26 cellular contexts compared by ENCODE assay signal in the genomic region with DNA sequence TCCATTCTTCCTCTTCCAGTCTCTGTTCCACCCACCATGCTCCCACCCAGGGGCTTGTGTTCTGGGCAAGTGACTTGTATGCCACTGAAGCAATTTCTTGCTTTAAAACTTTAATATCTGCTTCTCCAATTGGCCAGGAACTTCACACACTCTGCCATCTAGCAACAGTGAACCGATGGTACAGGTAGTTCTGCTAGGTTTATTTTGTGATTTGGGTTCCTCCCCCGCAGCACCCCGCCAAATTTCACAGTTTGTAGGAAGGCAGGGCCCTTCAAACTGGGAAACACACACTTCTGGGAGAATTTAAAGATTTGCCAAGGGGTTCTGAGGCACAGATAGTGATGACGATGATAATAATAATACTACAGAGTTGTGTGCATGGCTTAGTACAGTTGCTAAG. TPM values are rescaled to one million over a fixed set of nuclear protein-coding genes. Genes with fewer than 3 reads are reported as not detected.
DNase-seq lines count a peak whose midpoint lies in the region; ATAC-seq lines count a peak whose summit lies in the region.
"Had no signal": no experiment of that assay in that cellular context is flagged by ENCODE, and none has a peak within 500 bp of the region (broad histone marks: within the 10 kb centered on the region; RNA-seq: fewer than 3 reads in every experiment).

No MANE protein-coding gene starts in this region.

- peaks cover 3% of the 10 kb centered on the region for H3K27me3 Mint-ChIP-seq in T-helper 2 cell treated with Interferon-gamma antibody and Interleukin-4, amounts not matched to agents 5 μg/mL and 100 μg/mL, for 36 hours (ENCODE audit: low read depth)
- no peaks in the 10 kb centered on the region for H3K27me3 Mint-ChIP-seq in CD8-positive, alpha-beta memory T cell
- H3K27me3 Mint-ChIP-seq in T-helper 17 cell: no peaks in the 10 kb centered on the region
- H3K27me3 Mint-ChIP-seq in naive thymus-derived CD8-positive, alpha-beta T cell: no peaks in the 10 kb centered on the region
- H3K27me3 Mint-ChIP-seq: activated CD4-positive, alpha-beta T cell treated with anti-CD3 and anti-CD28 coated beads for 36 hours; memory B cell had no signal

- H3K9me3 ChIP-seq in CD8-positive, alpha-beta memory T cell (ENCODE audit: low read length): no peaks in the 10 kb centered on the region
- H3K9me3 ChIP-seq in T-helper 17 cell (ENCODE audit: control insufficient read depth, low read length, poor library complexity, severe bottlenecking): no peaks in the 10 kb centered on the region
- H3K9me3 ChIP-seq: esophagus muscularis mucosa, thoracic aorta had no signal

- H3K9me3 Mint-ChIP-seq in T-helper 2 cell treated with Interferon-gamma antibody and Interleukin-4, amounts not matched to agents 5 μg/mL and 100 μg/mL, for 36 hours: no peaks in the 10 kb centered on the region
- H3K9me3 Mint-ChIP-seq in CD8-positive, alpha-beta memory T cell: no peaks in the 10 kb centered on the region
- H3K9me3 Mint-ChIP-seq in naive thymus-derived CD8-positive, alpha-beta T cell: no peaks in the 10 kb centered on the region
- H3K9me3 Mint-ChIP-seq: activated naive CD4-positive, alpha-beta T cell treated with anti-CD3 and anti-CD28 coated beads for 36 hours; memory B cell had no signal

- peaks cover 64% of the 10 kb centered on the region for H3K4me1 Mint-ChIP-seq in T-helper 2 cell treated with Interferon-gamma antibody and Interleukin-4, amounts not matched to agents 5 μg/mL and 100 μg/mL, for 36 hours (ENCODE audit: low read depth)
- H3K4me1 Mint-ChIP-seq in CD8-positive, alpha-beta memory T cell: peaks cover 51 to 85% (median 65%) of the 10 kb centered on the region in 3 donors
- H3K4me1 Mint-ChIP-seq in T-helper 17 cell: peaks cover 47% of the 10 kb centered on the region
- H3K4me1 Mint-ChIP-seq in naive thymus-derived CD8-positive, alpha-beta T cell: peaks cover 30 to 73% (median 65%) of the 10 kb centered on the region in 4 donors

- POLR2A ChIA-PET in CD8-positive, alpha-beta memory T cell (lab: Charles Lee): no interaction called here
- POLR2A ChIA-PET in naive thymus-derived CD8-positive, alpha-beta T cell (lab: Charles Lee): no interaction called here

- no peak overlapping the region for H3K4me3 ChIP-seq in CD8-positive, alpha-beta memory T cell (ENCODE audit: low read length)
- H3K4me3 ChIP-seq: esophagus muscularis mucosa, thoracic aorta had no signal

- no peak for DNase-seq in T-helper 2 cell treated with Interferon-gamma antibody and Interleukin-4, amounts not matched to agents 5 μg/mL and 100 μg/mL, for 36 hours (ENCODE audit: low spot score)
- DNase-seq in T-helper 2 cell (no peak), T-helper 17 cell (no peak), COLO668 (lab: John Stamatoyannopoulos, UW; ENCODE audit: unreplicated experiment) (no peak), SHP77 (lab: John Stamatoyannopoulos, UW) (no peak)
- DNase-seq in CD8-positive, alpha-beta memory T cell: no peak
- DNase-seq in naive thymus-derived CD8-positive, alpha-beta T cell: no peak
- DNase-seq: aorta, cortex of kidney, DMS153, foreskin keratinocyte, H7, KBM-7, MM.1S, NCI-H2081, NCI-H345, NCI-H774, RPMI8226 had no signal

- peaks cover 64% of the 10 kb centered on the region for H3K4me1 ChIP-seq in CD8-positive, alpha-beta memory T cell (ENCODE audit: insufficient read depth, low read length)
- H3K4me1 ChIP-seq: foreskin keratinocyte had no signal

- H3K36me3 ChIP-seq in CD8-positive, alpha-beta memory T cell (ENCODE audit: insufficient read depth, low read length): no peaks in the 10 kb centered on the region
- H3K36me3 ChIP-seq: esophagus muscularis mucosa, thoracic aorta had no signal

- H3K36me3 Mint-ChIP-seq in T-helper 2 cell treated with Interferon-gamma antibody and Interleukin-4, amounts not matched to agents 5 μg/mL and 100 μg/mL, for 36 hours (ENCODE audit: low read depth): peaks cover 8% of the 10 kb centered on the region
- peaks cover 0 to 6% (median 3%) of the 10 kb centered on the region in 3 donors for H3K36me3 Mint-ChIP-seq in CD8-positive, alpha-beta memory T cell
- peaks cover 2% of the 10 kb centered on the region for H3K36me3 Mint-ChIP-seq in T-helper 17 cell (ENCODE audit: low read depth)
- H3K36me3 Mint-ChIP-seq in naive thymus-derived CD8-positive, alpha-beta T cell: no peaks in the 10 kb centered on the region

- no peaks in the 10 kb centered on the region for H3K27me3 ChIP-seq in CD8-positive, alpha-beta memory T cell (ENCODE audit: insufficient read depth, low read length, poor library complexity, severe bottlenecking)

- no peak overlapping the region for H3K27ac ChIP-seq in CD8-positive, alpha-beta memory T cell (ENCODE audit: low read depth, low read length)
- H3K27ac ChIP-seq: 22Rv1, esophagus muscularis mucosa, foreskin keratinocyte, thoracic aorta had no signal

- CTCF ChIA-PET in CD8-positive, alpha-beta memory T cell (lab: Charles Lee): no interaction called here

- H3K27ac Mint-ChIP-seq in T-helper 2 cell treated with Interferon-gamma antibody and Interleukin-4, amounts not matched to agents 5 μg/mL and 100 μg/mL, for 36 hours: peak overlapping the region; percentile 72
- H3K27ac Mint-ChIP-seq in CD8-positive, alpha-beta memory T cell: peak overlapping the region in 6 of 8 donors; percentile 17 to 96 (median 72)
- peak overlapping the region; percentile 63 for H3K27ac Mint-ChIP-seq in T-helper 17 cell
- H3K27ac Mint-ChIP-seq in naive thymus-derived CD8-positive, alpha-beta T cell: peak overlapping the region in 7 of 10 donors; percentile 6 to 87 (median 70)
- H3K27ac Mint-ChIP-seq: activated naive CD4-positive, alpha-beta T cell treated with anti-CD3 and anti-CD28 coated beads for 36 hours; memory B cell had no signal

- peak overlapping the region; percentile 32 for H3K4me3 Mint-ChIP-seq in T-helper 2 cell treated with Interferon-gamma antibody and Interleukin-4, amounts not matched to agents 5 μg/mL and 100 μg/mL, for 36 hours
- peak overlapping the region in 3 of 7 donors; percentile 51 to 90 (median 59) for H3K4me3 Mint-ChIP-seq in CD8-positive, alpha-beta memory T cell
- peak overlapping the region; percentile 47 for H3K4me3 Mint-ChIP-seq in T-helper 17 cell
- H3K4me3 Mint-ChIP-seq in naive thymus-derived CD8-positive, alpha-beta T cell: peak overlapping the region in 6 of 10 donors; percentile 6 to 76 (median 54)
- H3K4me3 Mint-ChIP-seq: activated CD4-positive, alpha-beta T cell treated with anti-CD3 and anti-CD28 coated beads for 36 hours; activated naive CD4-positive, alpha-beta T cell treated with anti-CD3 and anti-CD28 coated beads for 36 hours; memory B cell had no signal

- no peak for ATAC-seq in T-helper 17 cell
- no peak for ATAC-seq in naive thymus-derived CD8-positive, alpha-beta T cell
- ATAC-seq in activated CD4-positive, CD25-positive, alpha-beta regulatory T cell treated with anti-CD3 and anti-CD28 coated beads, Interleukin-2, amount 50 U/mL, for 24 hours: no peak
- ATAC-seq: activated CD4-positive, alpha-beta T cell treated with anti-CD3 and anti-CD28 coated beads for 36 hours; foreskin keratinocyte had no signal

RNA-seq across cellular contexts. Expression of gene ARSG, which starts 3.3 kb away (rescaled TPM):
- total RNA-seq in CD8-positive, alpha-beta memory T cell: 1 to 10 TPM; 7.0 to 7.7 TPM
- polyA plus RNA-seq in CD8-positive, alpha-beta memory T cell: 9.5 TPM
- 10 to 100 TPM; 17.2 to 22.4 TPM for total RNA-seq in T-helper 17 cell
- total RNA-seq in naive thymus-derived CD8-positive, alpha-beta T cell: 10 to 100 TPM; 12.1 to 15.1 TPM
- 10 to 100 TPM; 10.4 to 13.7 (median 12.9) TPM for polyA plus RNA-seq in naive thymus-derived CD8-positive, alpha-beta T cell

RNA-seq across cellular contexts. Expression of gene SLC16A6, which starts 3.7 kb away (rescaled TPM):
- total RNA-seq in CD8-positive, alpha-beta memory T cell: 1 to 10 TPM; 8.4 to 9.4 TPM
- polyA plus RNA-seq in CD8-positive, alpha-beta memory T cell: 1.3 TPM
- total RNA-seq in T-helper 17 cell: 1 to 10 TPM; 6.4 to 9.8 TPM
- 1 to 10 TPM; 6.4 to 6.9 TPM for total RNA-seq in naive thymus-derived CD8-positive, alpha-beta T cell
- polyA plus RNA-seq in naive thymus-derived CD8-positive, alpha-beta T cell: 1 to 10 TPM in 2 of 3 donors, under 1 TPM in 1; 0.61 to 2.6 (median 1.5) TPM
- total RNA-seq: foreskin keratinocyte, HT-29 had no signal
- polyA plus RNA-seq: foreskin keratinocyte had no signal

RNA-seq across cellular contexts. Expression of gene AMZ2, which starts 46.8 kb away (rescaled TPM):
- 100 to 1,000 TPM; 113 to 118 TPM for total RNA-seq in CD8-positive, alpha-beta memory T cell
- 141 TPM for polyA plus RNA-seq in CD8-positive, alpha-beta memory T cell
- total RNA-seq in T-helper 17 cell: 10 to 100 TPM; 57.7 to 58.5 TPM
- 10 to 100 TPM; 72.4 to 72.7 TPM for total RNA-seq in naive thymus-derived CD8-positive, alpha-beta T cell
- polyA plus RNA-seq in naive thymus-derived CD8-positive, alpha-beta T cell: 100 to 1,000 TPM in 1 of 3 donors, 10 to 100 TPM in 2; 89.0 to 125 (median 94.6) TPM
